22 cellular contexts compared by ENCODE assay signal in genomic region chr20:24814556-24815195, GRCh38.
"Had no signal": no experiment of that assay in that cellular context is flagged by ENCODE, and none has a peak within 500 bp of the region (broad histone marks: within the 10 kb centered on the region; RNA-seq: fewer than 3 reads in every experiment).

No MANE protein-coding gene starts in this region.

- ATAC-seq: esophagus mucosa; heart left ventricle; left colon; left ventricle myocardium superior; natural killer cell treated with Interleukin-12 subunit alpha and Interleukin-12 subunit beta and Interleukin-15 and Interleukin-18, amount 100 ng/mL, for 72 hours had no signal

- H3K9me3 Mint-ChIP-seq: natural killer cell treated with Interleukin-12 subunit alpha and Interleukin-12 subunit beta and Interleukin-15 and Interleukin-18, amount 100 ng/mL, for 72 hours had no signal

- H3K4me3 ChIP-seq: coronary artery, heart left ventricle, lung, right atrium auricular region, sigmoid colon, skin epidermis, tibial artery, upper lobe of left lung, uterus had no signal

- H3K27me3 ChIP-seq: right atrium auricular region, upper lobe of left lung, uterus had no signal

- H3K4me1 ChIP-seq: heart left ventricle, right atrium auricular region, sigmoid colon, tibial artery, upper lobe of left lung, uterus had no signal

- FAIRE-seq: endometrium, frontal cortex had no signal

- H3K36me3 ChIP-seq: heart left ventricle, right atrium auricular region, sigmoid colon, tibial artery, upper lobe of left lung, uterus had no signal

- H3K27ac ChIP-seq: coronary artery, heart left ventricle, right atrium auricular region, sigmoid colon, skin epidermis, tibial artery, upper lobe of left lung, uterus had no signal

- DNase-seq: effector CD8-positive, alpha-beta T cell; heart left ventricle; hippocampal formation; left colon; left ventricle myocardium superior; mesenchymal stem cell; midbrain; occipital lobe; sigmoid colon; stimulated activated CD4-positive, alpha-beta T cell treated with anti-CD3 and anti-CD28 coated beads, Interleukin-2, amount 100 ng/mL, for 48 hours; stimulated activated naive CD4-positive, alpha-beta T cell treated with Interleukin-2 at 50 U/mL for 16 hours; tibial artery; upper lobe of left lung; uterus had no signal

- H3K27ac Mint-ChIP-seq: natural killer cell treated with Interleukin-12 subunit alpha and Interleukin-12 subunit beta and Interleukin-15 and Interleukin-18, amount 100 ng/mL, for 72 hours had no signal

- H3K36me3 Mint-ChIP-seq: natural killer cell treated with Interleukin-12 subunit alpha and Interleukin-12 subunit beta and Interleukin-15 and Interleukin-18, amount 100 ng/mL, for 72 hours had no signal

- H3K9me3 ChIP-seq: heart left ventricle, right atrium auricular region, sigmoid colon, upper lobe of left lung, uterus had no signal

- H3K4me3 Mint-ChIP-seq: natural killer cell treated with Interleukin-12 subunit alpha and Interleukin-12 subunit beta and Interleukin-15 and Interleukin-18, amount 100 ng/mL, for 72 hours had no signal

- H3K27me3 Mint-ChIP-seq: natural killer cell treated with Interleukin-12 subunit alpha and Interleukin-12 subunit beta and Interleukin-15 and Interleukin-18, amount 100 ng/mL, for 72 hours had no signal
